In the genomic region with DNA sequence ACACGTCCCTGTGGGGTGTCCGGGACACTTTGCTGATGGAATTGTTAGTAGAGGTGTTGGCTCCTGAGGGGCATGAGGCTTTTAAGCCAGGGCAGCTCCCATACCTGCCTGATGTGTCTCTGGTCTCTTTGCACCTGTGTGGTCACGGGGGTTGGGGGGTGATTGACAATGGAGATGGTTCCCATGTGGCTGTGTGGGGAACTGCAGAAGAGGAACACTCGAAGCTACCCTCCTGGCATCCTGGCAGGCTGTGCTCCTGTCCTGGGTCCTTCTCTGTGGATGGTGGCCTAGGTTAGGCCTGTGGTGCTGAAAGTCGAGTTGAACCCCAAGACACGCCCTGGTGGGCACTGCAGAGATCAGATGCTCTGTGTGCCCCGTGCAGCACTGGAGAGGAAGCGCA, we compare ENCODE assay signal across 16 cellular contexts.
DNase-seq lines count a peak whose midpoint lies in the region; ATAC-seq and TF ChIP-seq lines count a peak whose summit lies in the region.
"Had no signal": no experiment of that assay in that cellular context is flagged by ENCODE, and none has a peak within 500 bp of the region (broad histone marks: within the 10 kb centered on the region; RNA-seq: fewer than 3 reads in every experiment).

No MANE protein-coding gene starts in this region.

- TF ChIP-seq CTCF in BE2C (IDR thresholded peaks at IDR 0.05; ENCODE audit: low read depth, low read length) = peak; percentile 25
- TF ChIP-seq CTCF in HCT116 (IDR thresholded peaks at IDR 0.05 in 2 of 3, conservative IDR thresholded peaks at IDR 0.05 in 1 of 3; ENCODE audit: borderline replicate concordance in 1 of 3, insufficient read depth in 1 of 3, low read depth in 2 of 3, low read length in 2 of 3) = peak in 2 of 3 experiments; percentile 52 to 54; a peak in 4 of 6 replicates
- TF ChIP-seq CTCF in WTC11 (IDR thresholded peaks at IDR 0.05) = 0 out of 2 replicates have a peak, but pooled peaks have one; percentile 27
- TF ChIP-seq CTCF in kidney epithelial cell (IDR thresholded peaks at IDR 0.05; ENCODE audit: insufficient read depth, low read length, poor library complexity, severe bottlenecking) = peak; percentile 10

- H3K4me3 ChIP-seq in BE2C (ENCODE audit: low read depth, low read length) = no peak overlapping the region
- no peak overlapping the region for H3K4me3 ChIP-seq in HCT116 (replicated peaks in 1 of 2; ENCODE audit: low read depth in 1 of 2, low read length in 2 of 2)
- no peak overlapping the region for H3K4me3 ChIP-seq in kidney epithelial cell (ENCODE audit: low read depth, low read length)
- H3K4me3 ChIP-seq: BLaER1, body of pancreas, prostate gland had no signal

- H3K9me2 ChIP-seq in HCT116 (ENCODE audit: insufficient read depth) = no peaks in the 10 kb centered on the region

- H3K27me3 Mint-ChIP-seq in WTC11 (ENCODE audit: low read depth) = no peaks in the 10 kb centered on the region
- peaks cover 51% of the 10 kb centered on the region for H3K27me3 Mint-ChIP-seq in stimulated activated memory B cell treated with anti-CD40 and anti-IgM and Interleukin-4, amounts not matched to agents 10 μg/mL and 1 μg/mL and 100 μg/mL, for 72 hours

- no peak overlapping the region for H3K4me3 Mint-ChIP-seq in WTC11
- H3K4me3 Mint-ChIP-seq in stimulated activated memory B cell treated with anti-CD40 and anti-IgM and Interleukin-4, amounts not matched to agents 10 μg/mL and 1 μg/mL and 100 μg/mL, for 72 hours = no peak overlapping the region

- H3K36me3 Mint-ChIP-seq in WTC11 = no peaks in the 10 kb centered on the region
- H3K36me3 Mint-ChIP-seq in stimulated activated memory B cell treated with anti-CD40 and anti-IgM and Interleukin-4, amounts not matched to agents 10 μg/mL and 1 μg/mL and 100 μg/mL, for 72 hours = no peaks in the 10 kb centered on the region

- no peaks in the 10 kb centered on the region for H3K36me3 ChIP-seq in BE2C
- no peaks in the 10 kb centered on the region for H3K36me3 ChIP-seq in HCT116 (ENCODE audit: control insufficient read depth in 1 of 2, insufficient read depth in 2 of 2, low read length in 2 of 2)
- no peaks in the 10 kb centered on the region for H3K36me3 ChIP-seq in kidney epithelial cell (ENCODE audit: control insufficient read depth, insufficient read depth, low read length)
- H3K36me3 ChIP-seq: BLaER1, prostate gland had no signal

- H3K4me1 ChIP-seq in BE2C (peaks cover 2% of the 10 kb centered on the region), HCT116 (ENCODE audit: control insufficient read depth in 1 of 2, insufficient read depth in 2 of 2, low read length in 2 of 2) (peaks cover 2 to 12% of the 10 kb centered on the region in 2 experiments; a peak in 2 of 4 replicates)
- H3K4me1 ChIP-seq: body of pancreas, prostate gland had no signal

- H3K79me2 ChIP-seq in HCT116 (ENCODE audit: insufficient read depth, low read length) = no peaks in the 10 kb centered on the region

- CTCF ChIA-PET in HCT116 (lab: Charles Lee) = no interaction called here
- CTCF ChIA-PET in WTC11 (lab: Charles Lee) = interaction anchor here (0.6 to 2.5 kb wide), 9 partner anchors 8 to 131 kb away, joined by 3 to 16 read pairs (median 6); no protein-coding TSS in a partner anchor

- H3K9me3 ChIP-seq in BE2C = no peaks in the 10 kb centered on the region
- H3K9me3 ChIP-seq in HCT116 (ENCODE audit: control insufficient read depth in 1 of 2, insufficient read depth in 1 of 2, low read depth in 1 of 2, low read length in 2 of 2) = no peaks in the 10 kb centered on the region
- H3K9me3 ChIP-seq: BLaER1, body of pancreas, prostate gland had no signal

- POLR2A ChIA-PET in HCT116 (lab: Charles Lee) (no interaction called here), WTC11 (lab: Charles Lee) (no interaction called here)

- no peak overlapping the region for H3K27ac ChIP-seq in HCT116 (ENCODE audit: low read depth, low read length)
- H3K27ac ChIP-seq: BLaER1, prostate gland had no signal

- peak; percentile 94 for ATAC-seq in HCT116
- ATAC-seq in WTC11 = peak; percentile 88
- ATAC-seq in HG02885 (IDR thresholded peaks at IDR 0.05; ENCODE audit: poor library complexity, unreplicated experiment) = no peak
- no peak for ATAC-seq in stimulated activated memory B cell treated with anti-CD40 and anti-IgM and Interleukin-4, amounts not matched to agents 10 μg/mL and 1 μg/mL and 100 μg/mL, for 72 hours
- ATAC-seq in HG03097 (IDR thresholded peaks at IDR 0.05; ENCODE audit: low FRiP score, unreplicated experiment) = no peak
- ATAC-seq: activated CD4-positive, CD25-positive, alpha-beta regulatory T cell treated with anti-CD3 and anti-CD28 coated beads, Interleukin-2, amount 50 U/mL, for 24 hours had no signal

- no peak overlapping the region for H2AFZ ChIP-seq in HCT116 (ENCODE audit: low read depth, low read length, poor library complexity, severe bottlenecking)

- intact Hi-C loops in HCT116 (cut with micrococcal nuclease) = no loop called here

- TF ChIP-seq RAD21 in HCT116 (IDR thresholded peaks at IDR 0.05; ENCODE audit: low read depth) = no peak

- TF ChIP-seq POLR2A in HCT116 (IDR thresholded peaks at IDR 0.05; ENCODE audit: borderline replicate concordance, extremely low read depth, insufficient read depth, insufficient read length) = no peak

- no peak overlapping the region for H3K27ac Mint-ChIP-seq in WTC11
- no peak overlapping the region for H3K27ac Mint-ChIP-seq in stimulated activated memory B cell treated with anti-CD40 and anti-IgM and Interleukin-4, amounts not matched to agents 10 μg/mL and 1 μg/mL and 100 μg/mL, for 72 hours

- H3K27me3 ChIP-seq in BE2C = no peaks in the 10 kb centered on the region
- H3K27me3 ChIP-seq in HCT116 (ENCODE audit: insufficient read depth, low read length) = no peaks in the 10 kb centered on the region
- H3K27me3 ChIP-seq in kidney epithelial cell (ENCODE audit: control insufficient read depth, insufficient read depth, low read length) = peaks cover 8% of the 10 kb centered on the region
- H3K27me3 ChIP-seq: BLaER1, body of pancreas had no signal

- H4K20me1 ChIP-seq in HCT116 (ENCODE audit: insufficient read depth) = no peaks in the 10 kb centered on the region
- H4K20me1 ChIP-seq: BLaER1 had no signal

- RAD21 ChIA-PET in HCT116 (lab: Charles Lee; ENCODE audit: low non-redundant PET in 1 of 2, low total read pairs in 2 of 2, uncharacterized antibody in 2 of 2, unreplicated experiment in 2 of 2) = no interaction called here

- peaks cover 3% of the 10 kb centered on the region; the same call in 1 of the 2 replicates for H3K9me3 Mint-ChIP-seq in WTC11
- H3K9me3 Mint-ChIP-seq in stimulated activated memory B cell treated with anti-CD40 and anti-IgM and Interleukin-4, amounts not matched to agents 10 μg/mL and 1 μg/mL and 100 μg/mL, for 72 hours = peaks cover 4% of the 10 kb centered on the region

- H3K4me1 Mint-ChIP-seq in WTC11 = peaks cover 5% of the 10 kb centered on the region; the same call in 1 of the 2 replicates
- H3K4me1 Mint-ChIP-seq in stimulated activated memory B cell treated with anti-CD40 and anti-IgM and Interleukin-4, amounts not matched to agents 10 μg/mL and 1 μg/mL and 100 μg/mL, for 72 hours = peaks cover 2% of the 10 kb centered on the region

- no TSS peak for BruUV-seq in HCT116 (replicated peaks; lab: Mats Ljungman, UMichigan)

- DNase-seq in BE2C (no peak), HCT116 (ENCODE audit: low read depth, low spot score) (no peak), WTC11 (ENCODE audit: low spot score) (peak; percentile 47), kidney epithelial cell (ENCODE audit: low read depth) (no peak), LoVo (ENCODE audit: low spot score) (no peak)
- DNase-seq: body of pancreas; GF-D8; hypothalamus; NCI-H526 treated with DMSO at 0.1 percent for 48 hours; stimulated activated CD4-positive, alpha-beta T cell treated with anti-CD3 and anti-CD28 coated beads, Interleukin-4, amount 100 ng/mL, for 1 hour had no signal

- H3K9ac ChIP-seq in HCT116 (ENCODE audit: low read length) = no peak overlapping the region
- H3K9ac ChIP-seq: BLaER1 had no signal

- no peak overlapping the region for H3K4me2 ChIP-seq in HCT116 (ENCODE audit: low read length)
- H3K4me2 ChIP-seq: BLaER1 had no signal

TF ChIP-seq in HCT116, 20 proteins besides CTCF, POLR2A, EP300 and RAD21:
- TF ChIP-seq ZNF274 (IDR thresholded peaks at IDR 0.05; ENCODE audit: low read depth, low read length) (no peak), ZFX (IDR thresholded peaks at IDR 0.05) (no peak), CEBPB (IDR thresholded peaks at IDR 0.05; ENCODE audit: low read depth) (no peak), ELF1 (IDR thresholded peaks at IDR 0.05; ENCODE audit: borderline replicate concordance, low read depth) (no peak), SIN3A (IDR thresholded peaks at IDR 0.05; ENCODE audit: low read depth) (no peak), EGR1 (IDR thresholded peaks at IDR 0.05; ENCODE audit: low read depth) (no peak)
- TF ChIP-seq, protein P1, sequence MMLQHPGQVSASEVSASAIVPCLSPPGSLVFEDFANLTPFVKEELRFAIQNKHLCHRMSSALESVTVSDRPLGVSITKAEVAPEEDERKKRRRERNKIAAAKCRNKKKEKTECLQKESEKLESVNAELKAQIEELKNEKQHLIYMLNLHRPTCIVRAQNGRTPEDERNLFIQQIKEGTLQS (IDR thresholded peaks at IDR 0.05) = no peak

TF ChIP-seq in WTC11, 78 proteins besides CTCF, POLR2A, EP300 and RAD21 (continues in another document):
- TF ChIP-seq, protein P2, sequence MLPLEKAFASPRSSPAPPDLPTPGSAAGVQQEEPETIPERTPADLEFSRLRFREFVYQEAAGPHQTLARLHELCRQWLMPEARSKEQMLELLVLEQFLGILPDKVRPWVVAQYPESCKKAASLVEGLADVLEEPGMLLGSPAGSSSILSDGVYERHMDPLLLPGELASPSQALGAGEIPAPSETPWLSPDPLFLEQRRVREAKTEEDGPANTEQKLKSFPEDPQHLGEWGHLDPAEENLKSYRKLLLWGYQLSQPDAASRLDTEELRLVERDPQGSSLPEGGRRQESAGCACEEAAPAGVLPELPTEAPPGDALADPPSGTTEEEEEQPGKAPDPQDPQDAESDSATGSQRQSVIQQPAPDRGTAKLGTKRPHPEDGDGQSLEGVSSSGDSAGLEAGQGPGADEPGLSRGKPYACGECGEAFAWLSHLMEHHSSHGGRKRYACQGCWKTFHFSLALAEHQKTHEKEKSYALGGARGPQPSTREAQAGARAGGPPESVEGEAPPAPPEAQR (CRISPR knock-in tag; IDR thresholded peaks at IDR 0.05) = no peak

Comparison
In these comparisons a context has a peak if more than half of its experiments do, and no peak if none do; other contexts are left out.
1. ATAC-seq: peak in HCT116 (single experiment) and WTC11 (single experiment); none in HG02885 (single experiment), stimulated activated memory B cell treated with anti-CD40 and anti-IgM and Interleukin-4, amounts not matched to agents 10 μg/mL and 1 μg/mL and 100 μg/mL, for 72 hours (single experiment) and HG03097 (single experiment).
2. Peak in every context shown above with its lines, with median percentiles within 50 percentile points of each other: CTCF ChIP-seq.